ENCODE assay signal across 1 cellular context in the genomic region with DNA sequence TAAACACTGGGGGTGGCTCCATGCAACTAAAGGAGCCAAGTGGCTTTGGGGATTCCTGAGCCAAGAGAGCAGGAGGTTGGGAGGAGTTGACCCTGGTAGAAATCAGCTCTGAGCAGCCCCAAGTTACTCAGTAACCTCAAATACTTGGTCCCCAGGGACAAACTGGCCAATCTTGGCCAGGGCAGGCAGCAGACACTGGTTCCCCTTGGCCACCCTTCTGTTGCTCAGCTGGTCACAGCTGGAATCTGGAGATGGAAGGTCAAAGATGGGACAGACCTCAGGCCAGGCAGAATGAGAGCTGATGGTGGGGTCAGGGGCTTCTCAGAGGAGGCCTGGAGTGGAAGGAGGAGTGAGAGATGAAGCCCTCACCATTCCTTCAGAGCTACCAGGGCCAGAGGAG.
TF ChIP-seq lines count a peak whose summit lies in the region.

No MANE protein-coding gene starts in this region.

TF ChIP-seq in HepG2, 621 proteins besides CTCF, POLR2A, EP300 and RAD21 (continues in another document):
- no peak for TF ChIP-seq ZKSCAN1 (IDR thresholded peaks at IDR 0.05; ENCODE audit: low read length)
- TF ChIP-seq, protein P1, sequence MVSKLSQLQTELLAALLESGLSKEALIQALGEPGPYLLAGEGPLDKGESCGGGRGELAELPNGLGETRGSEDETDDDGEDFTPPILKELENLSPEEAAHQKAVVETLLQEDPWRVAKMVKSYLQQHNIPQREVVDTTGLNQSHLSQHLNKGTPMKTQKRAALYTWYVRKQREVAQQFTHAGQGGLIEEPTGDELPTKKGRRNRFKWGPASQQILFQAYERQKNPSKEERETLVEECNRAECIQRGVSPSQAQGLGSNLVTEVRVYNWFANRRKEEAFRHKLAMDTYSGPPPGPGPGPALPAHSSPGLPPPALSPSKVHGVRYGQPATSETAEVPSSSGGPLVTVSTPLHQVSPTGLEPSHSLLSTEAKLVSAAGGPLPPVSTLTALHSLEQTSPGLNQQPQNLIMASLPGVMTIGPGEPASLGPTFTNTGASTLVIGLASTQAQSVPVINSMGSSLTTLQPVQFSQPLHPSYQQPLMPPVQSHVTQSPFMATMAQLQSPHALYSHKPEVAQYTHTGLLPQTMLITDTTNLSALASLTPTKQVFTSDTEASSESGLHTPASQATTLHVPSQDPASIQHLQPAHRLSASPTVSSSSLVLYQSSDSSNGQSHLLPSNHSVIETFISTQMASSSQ (IDR thresholded peaks at IDR 0.05; ENCODE audit: low read depth): peak; percentile 60; the same call in 1 of the 2 replicates
- TF ChIP-seq, protein P1 (CRISPR knock-in tag; IDR thresholded peaks at IDR 0.05; ENCODE audit: borderline replicate concordance): 0 out of 2 replicates have a peak, but pooled peaks have one; percentile 16
- TF ChIP-seq, protein P2, sequence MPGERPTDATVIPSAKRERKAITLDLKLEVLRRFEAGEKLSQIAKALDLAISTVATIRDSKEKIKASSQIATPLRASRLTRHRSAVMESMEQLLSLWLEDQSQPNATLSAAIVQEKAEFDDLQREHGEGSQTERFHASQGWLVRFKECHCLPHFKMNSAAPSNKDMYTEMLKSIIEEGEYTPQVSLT (CRISPR knock-in tag; IDR thresholded peaks at IDR 0.05; ENCODE audit: borderline replicate concordance, low read depth): no peak
- TF ChIP-seq RBAK (CRISPR knock-in tag; IDR thresholded peaks at IDR 0.05): no peak
- peak; percentile 46; the same call in 1 of the 2 replicates for TF ChIP-seq ZNF644 (CRISPR knock-in tag; IDR thresholded peaks at IDR 0.05; ENCODE audit: low read depth)
- no peak for TF ChIP-seq DNMT1 (CRISPR knock-in tag; IDR thresholded peaks at IDR 0.05)
- TF ChIP-seq, protein P3, sequence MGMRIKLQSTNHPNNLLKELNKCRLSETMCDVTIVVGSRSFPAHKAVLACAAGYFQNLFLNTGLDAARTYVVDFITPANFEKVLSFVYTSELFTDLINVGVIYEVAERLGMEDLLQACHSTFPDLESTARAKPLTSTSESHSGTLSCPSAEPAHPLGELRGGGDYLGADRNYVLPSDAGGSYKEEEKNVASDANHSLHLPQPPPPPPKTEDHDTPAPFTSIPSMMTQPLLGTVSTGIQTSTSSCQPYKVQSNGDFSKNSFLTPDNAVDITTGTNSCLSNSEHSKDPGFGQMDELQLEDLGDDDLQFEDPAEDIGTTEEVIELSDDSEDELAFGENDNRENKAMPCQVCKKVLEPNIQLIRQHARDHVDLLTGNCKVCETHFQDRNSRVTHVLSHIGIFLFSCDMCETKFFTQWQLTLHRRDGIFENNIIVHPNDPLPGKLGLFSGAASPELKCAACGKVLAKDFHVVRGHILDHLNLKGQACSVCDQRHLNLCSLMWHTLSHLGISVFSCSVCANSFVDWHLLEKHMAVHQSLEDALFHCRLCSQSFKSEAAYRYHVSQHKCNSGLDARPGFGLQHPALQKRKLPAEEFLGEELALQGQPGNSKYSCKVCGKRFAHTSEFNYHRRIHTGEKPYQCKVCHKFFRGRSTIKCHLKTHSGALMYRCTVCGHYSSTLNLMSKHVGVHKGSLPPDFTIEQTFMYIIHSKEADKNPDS (CRISPR knock-in tag; IDR thresholded peaks at IDR 0.05): no peak
- TF ChIP-seq, protein P4, sequence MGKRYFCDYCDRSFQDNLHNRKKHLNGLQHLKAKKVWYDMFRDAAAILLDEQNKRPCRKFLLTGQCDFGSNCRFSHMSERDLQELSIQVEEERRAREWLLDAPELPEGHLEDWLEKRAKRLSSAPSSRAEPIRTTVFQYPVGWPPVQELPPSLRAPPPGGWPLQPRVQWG (CRISPR knock-in tag; IDR thresholded peaks at IDR 0.05; ENCODE audit: borderline replicate concordance, low read depth): no peak
- no peak for TF ChIP-seq ARNTL (CRISPR knock-in tag; IDR thresholded peaks at IDR 0.05)
- no peak for TF ChIP-seq ZFAT (CRISPR knock-in tag; conservative IDR thresholded peaks at IDR 0.05)
- TF ChIP-seq CBX1 (IDR thresholded peaks at IDR 0.05; ENCODE audit: low read depth): no peak
- TF ChIP-seq THAP11 (CRISPR knock-in tag; IDR thresholded peaks at IDR 0.05): no peak
- TF ChIP-seq, protein P5, sequence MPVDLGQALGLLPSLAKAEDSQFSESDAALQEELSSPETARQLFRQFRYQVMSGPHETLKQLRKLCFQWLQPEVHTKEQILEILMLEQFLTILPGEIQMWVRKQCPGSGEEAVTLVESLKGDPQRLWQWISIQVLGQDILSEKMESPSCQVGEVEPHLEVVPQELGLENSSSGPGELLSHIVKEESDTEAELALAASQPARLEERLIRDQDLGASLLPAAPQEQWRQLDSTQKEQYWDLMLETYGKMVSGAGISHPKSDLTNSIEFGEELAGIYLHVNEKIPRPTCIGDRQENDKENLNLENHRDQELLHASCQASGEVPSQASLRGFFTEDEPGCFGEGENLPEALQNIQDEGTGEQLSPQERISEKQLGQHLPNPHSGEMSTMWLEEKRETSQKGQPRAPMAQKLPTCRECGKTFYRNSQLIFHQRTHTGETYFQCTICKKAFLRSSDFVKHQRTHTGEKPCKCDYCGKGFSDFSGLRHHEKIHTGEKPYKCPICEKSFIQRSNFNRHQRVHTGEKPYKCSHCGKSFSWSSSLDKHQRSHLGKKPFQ (CRISPR knock-in tag; IDR thresholded peaks at IDR 0.05; ENCODE audit: insufficient replicate concordance): no peak
- peak; percentile 14; the same call in 1 of the 2 replicates for TF ChIP-seq PHF21A (CRISPR knock-in tag; IDR thresholded peaks at IDR 0.05)
- TF ChIP-seq ZNF776 (CRISPR knock-in tag; IDR thresholded peaks at IDR 0.05): no peak
- no peak for TF ChIP-seq ZFP41 (CRISPR knock-in tag; IDR thresholded peaks at IDR 0.05; ENCODE audit: borderline replicate concordance)
- TF ChIP-seq, protein P6, sequence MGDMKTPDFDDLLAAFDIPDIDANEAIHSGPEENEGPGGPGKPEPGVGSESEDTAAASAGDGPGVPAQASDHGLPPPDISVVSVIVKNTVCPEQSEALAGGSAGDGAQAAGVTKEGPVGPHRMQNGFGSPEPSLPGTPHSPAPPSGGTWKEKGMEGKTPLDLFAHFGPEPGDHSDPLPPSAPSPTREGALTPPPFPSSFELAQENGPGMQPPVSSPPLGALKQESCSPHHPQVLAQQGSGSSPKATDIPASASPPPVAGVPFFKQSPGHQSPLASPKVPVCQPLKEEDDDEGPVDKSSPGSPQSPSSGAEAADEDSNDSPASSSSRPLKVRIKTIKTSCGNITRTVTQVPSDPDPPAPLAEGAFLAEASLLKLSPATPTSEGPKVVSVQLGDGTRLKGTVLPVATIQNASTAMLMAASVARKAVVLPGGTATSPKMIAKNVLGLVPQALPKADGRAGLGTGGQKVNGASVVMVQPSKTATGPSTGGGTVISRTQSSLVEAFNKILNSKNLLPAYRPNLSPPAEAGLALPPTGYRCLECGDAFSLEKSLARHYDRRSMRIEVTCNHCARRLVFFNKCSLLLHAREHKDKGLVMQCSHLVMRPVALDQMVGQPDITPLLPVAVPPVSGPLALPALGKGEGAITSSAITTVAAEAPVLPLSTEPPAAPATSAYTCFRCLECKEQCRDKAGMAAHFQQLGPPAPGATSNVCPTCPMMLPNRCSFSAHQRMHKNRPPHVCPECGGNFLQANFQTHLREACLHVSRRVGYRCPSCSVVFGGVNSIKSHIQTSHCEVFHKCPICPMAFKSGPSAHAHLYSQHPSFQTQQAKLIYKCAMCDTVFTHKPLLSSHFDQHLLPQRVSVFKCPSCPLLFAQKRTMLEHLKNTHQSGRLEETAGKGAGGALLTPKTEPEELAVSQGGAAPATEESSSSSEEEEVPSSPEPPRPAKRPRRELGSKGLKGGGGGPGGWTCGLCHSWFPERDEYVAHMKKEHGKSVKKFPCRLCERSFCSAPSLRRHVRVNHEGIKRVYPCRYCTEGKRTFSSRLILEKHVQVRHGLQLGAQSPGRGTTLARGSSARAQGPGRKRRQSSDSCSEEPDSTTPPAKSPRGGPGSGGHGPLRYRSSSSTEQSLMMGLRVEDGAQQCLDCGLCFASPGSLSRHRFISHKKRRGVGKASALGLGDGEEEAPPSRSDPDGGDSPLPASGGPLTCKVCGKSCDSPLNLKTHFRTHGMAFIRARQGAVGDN (CRISPR knock-in tag; IDR thresholded peaks at IDR 0.05): peak; percentile 34
- TF ChIP-seq ZNF577 (CRISPR knock-in tag; IDR thresholded peaks at IDR 0.05; ENCODE audit: borderline replicate concordance, low read depth): no peak
- TF ChIP-seq, protein P7, sequence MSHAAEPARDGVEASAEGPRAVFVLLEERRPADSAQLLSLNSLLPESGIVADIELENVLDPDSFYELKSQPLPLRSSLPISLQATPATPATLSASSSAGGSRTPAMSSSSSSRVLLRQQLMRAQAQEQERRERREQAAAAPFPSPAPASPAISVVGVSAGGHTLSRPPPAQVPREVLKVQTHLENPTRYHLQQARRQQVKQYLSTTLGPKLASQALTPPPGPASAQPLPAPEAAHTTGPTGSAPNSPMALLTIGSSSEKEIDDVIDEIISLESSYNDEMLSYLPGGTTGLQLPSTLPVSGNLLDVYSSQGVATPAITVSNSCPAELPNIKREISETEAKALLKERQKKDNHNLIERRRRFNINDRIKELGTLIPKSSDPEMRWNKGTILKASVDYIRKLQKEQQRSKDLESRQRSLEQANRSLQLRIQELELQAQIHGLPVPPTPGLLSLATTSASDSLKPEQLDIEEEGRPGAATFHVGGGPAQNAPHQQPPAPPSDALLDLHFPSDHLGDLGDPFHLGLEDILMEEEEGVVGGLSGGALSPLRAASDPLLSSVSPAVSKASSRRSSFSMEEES (CRISPR knock-in tag; IDR thresholded peaks at IDR 0.05): no peak
- TF ChIP-seq SNRNP70 (IDR thresholded peaks at IDR 0.05; ENCODE audit: low read depth, low read length): no peak
- no peak for TF ChIP-seq KLF9 (CRISPR knock-in tag; IDR thresholded peaks at IDR 0.05; ENCODE audit: low read depth)
- TF ChIP-seq HDAC2 (CRISPR knock-in tag; IDR thresholded peaks at IDR 0.05): peak; percentile 23; the same call in 1 of the 2 replicates
- no peak for TF ChIP-seq MIER2 (CRISPR knock-in tag; IDR thresholded peaks at IDR 0.05)
- TF ChIP-seq MTA1 (CRISPR knock-in tag; IDR thresholded peaks at IDR 0.05; ENCODE audit: borderline replicate concordance): no peak
- no peak for TF ChIP-seq ZNF451 (CRISPR knock-in tag; IDR thresholded peaks at IDR 0.05)
- TF ChIP-seq, protein P8, sequence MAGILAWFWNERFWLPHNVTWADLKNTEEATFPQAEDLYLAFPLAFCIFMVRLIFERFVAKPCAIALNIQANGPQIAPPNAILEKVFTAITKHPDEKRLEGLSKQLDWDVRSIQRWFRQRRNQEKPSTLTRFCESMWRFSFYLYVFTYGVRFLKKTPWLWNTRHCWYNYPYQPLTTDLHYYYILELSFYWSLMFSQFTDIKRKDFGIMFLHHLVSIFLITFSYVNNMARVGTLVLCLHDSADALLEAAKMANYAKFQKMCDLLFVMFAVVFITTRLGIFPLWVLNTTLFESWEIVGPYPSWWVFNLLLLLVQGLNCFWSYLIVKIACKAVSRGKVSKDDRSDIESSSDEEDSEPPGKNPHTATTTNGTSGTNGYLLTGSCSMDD (CRISPR knock-in tag; IDR thresholded peaks at IDR 0.05): no peak
- no peak for TF ChIP-seq KLF6 (CRISPR knock-in tag; IDR thresholded peaks at IDR 0.05)
- no peak for TF ChIP-seq NPAS2 (CRISPR knock-in tag; IDR thresholded peaks at IDR 0.05; ENCODE audit: borderline replicate concordance)
- TF ChIP-seq NFYB (CRISPR knock-in tag; IDR thresholded peaks at IDR 0.05): peak; percentile 27; the same call in 1 of the 2 replicates
- no peak for TF ChIP-seq WIZ (CRISPR knock-in tag; IDR thresholded peaks at IDR 0.05)
- TF ChIP-seq NCOR1 (IDR thresholded peaks at IDR 0.05; ENCODE audit: borderline replicate concordance, low read length): no peak
- TF ChIP-seq, protein P9, sequence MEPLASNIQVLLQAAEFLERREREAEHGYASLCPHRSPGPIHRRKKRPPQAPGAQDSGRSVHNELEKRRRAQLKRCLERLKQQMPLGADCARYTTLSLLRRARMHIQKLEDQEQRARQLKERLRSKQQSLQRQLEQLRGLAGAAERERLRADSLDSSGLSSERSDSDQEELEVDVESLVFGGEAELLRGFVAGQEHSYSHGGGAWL (CRISPR knock-in tag; IDR thresholded peaks at IDR 0.05): no peak
- TF ChIP-seq SMAD3 (CRISPR knock-in tag; IDR thresholded peaks at IDR 0.05): no peak
- TF ChIP-seq, protein P10, sequence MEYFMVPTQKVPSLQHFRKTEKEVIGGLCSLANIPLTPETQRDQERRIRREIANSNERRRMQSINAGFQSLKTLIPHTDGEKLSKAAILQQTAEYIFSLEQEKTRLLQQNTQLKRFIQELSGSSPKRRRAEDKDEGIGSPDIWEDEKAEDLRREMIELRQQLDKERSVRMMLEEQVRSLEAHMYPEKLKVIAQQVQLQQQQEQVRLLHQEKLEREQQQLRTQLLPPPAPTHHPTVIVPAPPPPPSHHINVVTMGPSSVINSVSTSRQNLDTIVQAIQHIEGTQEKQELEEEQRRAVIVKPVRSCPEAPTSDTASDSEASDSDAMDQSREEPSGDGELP (IDR thresholded peaks at IDR 0.05; ENCODE audit: borderline replicate concordance, low read depth): peak; percentile 73; the same call in 1 of the 2 replicates
- no peak for TF ChIP-seq SMYD3 (CRISPR knock-in tag; IDR thresholded peaks at IDR 0.05)
- TF ChIP-seq BORCS8-MEF2B (CRISPR knock-in tag; IDR thresholded peaks at IDR 0.05): peak; percentile 40; the same call in 1 of the 2 replicates
- TF ChIP-seq NFE2 (CRISPR knock-in tag; IDR thresholded peaks at IDR 0.05): no peak
- TF ChIP-seq ZBTB7B (CRISPR knock-in tag; IDR thresholded peaks at IDR 0.05): 0 out of 2 replicates have a peak, but pooled peaks have one; percentile 26
- no peak for TF ChIP-seq ZFY (CRISPR knock-in tag; IDR thresholded peaks at IDR 0.05)
- TF ChIP-seq HCFC1 (IDR thresholded peaks at IDR 0.05; ENCODE audit: low read depth, low read length): no peak
- no peak for TF ChIP-seq ZNF709 (CRISPR knock-in tag; IDR thresholded peaks at IDR 0.05)
- TF ChIP-seq, protein P11, sequence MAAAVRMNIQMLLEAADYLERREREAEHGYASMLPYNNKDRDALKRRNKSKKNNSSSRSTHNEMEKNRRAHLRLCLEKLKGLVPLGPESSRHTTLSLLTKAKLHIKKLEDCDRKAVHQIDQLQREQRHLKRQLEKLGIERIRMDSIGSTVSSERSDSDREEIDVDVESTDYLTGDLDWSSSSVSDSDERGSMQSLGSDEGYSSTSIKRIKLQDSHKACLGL (CRISPR knock-in tag; IDR thresholded peaks at IDR 0.05): no peak
- peak; percentile 22; the same call in 1 of the 2 replicates for TF ChIP-seq GATAD2A (CRISPR knock-in tag; IDR thresholded peaks at IDR 0.05)
- 0 out of 2 replicates have a peak, but pooled peaks have one; percentile 9 for TF ChIP-seq ZSCAN25 (CRISPR knock-in tag; IDR thresholded peaks at IDR 0.05)
- no peak for TF ChIP-seq NFRKB (IDR thresholded peaks at IDR 0.05)
- TF ChIP-seq SP5 (CRISPR knock-in tag; IDR thresholded peaks at IDR 0.05; ENCODE audit: borderline replicate concordance, low read depth): 0 out of 2 replicates have a peak, but pooled peaks have one; percentile 23
- TF ChIP-seq CBFB (CRISPR knock-in tag; IDR thresholded peaks at IDR 0.05): no peak
- no peak for TF ChIP-seq ZNF703 (CRISPR knock-in tag; IDR thresholded peaks at IDR 0.05; ENCODE audit: borderline replicate concordance)
- no peak for TF ChIP-seq ZFP37 (CRISPR knock-in tag; IDR thresholded peaks at IDR 0.05; ENCODE audit: borderline replicate concordance)
